15 cellular contexts compared by ENCODE assay signal in the genomic region with DNA sequence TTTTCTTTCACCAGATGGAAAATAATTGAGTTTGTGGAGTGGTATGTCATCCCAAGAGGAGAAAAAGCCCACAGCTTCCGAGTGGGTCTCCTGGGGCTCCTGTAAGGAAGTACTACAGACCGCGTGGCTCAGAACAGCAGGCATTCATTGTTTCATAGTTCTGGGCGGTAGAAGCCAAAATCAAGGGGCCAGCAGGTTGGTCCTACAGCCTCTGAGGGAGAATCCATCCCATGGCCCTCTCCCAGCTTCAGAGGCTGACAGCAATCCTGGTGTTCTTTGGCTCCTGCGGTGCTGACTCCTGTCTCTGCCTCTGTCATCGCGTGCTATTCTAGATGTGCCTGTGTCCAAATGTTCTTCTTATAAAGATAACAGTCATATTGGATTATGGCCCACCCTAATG.
"Had no signal": no experiment of that assay in that cellular context is flagged by ENCODE, and none has a peak within 500 bp of the region (broad histone marks: within the 10 kb centered on the region; RNA-seq: fewer than 3 reads in every experiment).

No MANE protein-coding gene starts in this region.

- H3K9ac ChIP-seq: neural progenitor cell had no signal

- H3K36me3 ChIP-seq: brain microvascular endothelial cell, neural progenitor cell, ovary had no signal

- H2AFZ ChIP-seq: neural progenitor cell had no signal

- H3K27me3 ChIP-seq: brain microvascular endothelial cell, foreskin keratinocyte, neural progenitor cell, ovary had no signal

- H3K27ac Mint-ChIP-seq: dendritic cell treated with granulocyte-macrophage colony-stimulating factor and Interleukin-4, amounts not matched to agents 40 ng/mL and 50 ng/mL, for 4 days; effector memory CD8-positive, alpha-beta T cell; mesothelial cell of epicardium; neural progenitor cell had no signal

- H3K27me3 Mint-ChIP-seq: dendritic cell treated with granulocyte-macrophage colony-stimulating factor and Interleukin-4, amounts not matched to agents 40 ng/mL and 50 ng/mL, for 4 days; effector memory CD8-positive, alpha-beta T cell had no signal

- H3K4me1 Mint-ChIP-seq: mesothelial cell of epicardium had no signal

- H3K27ac ChIP-seq: brain microvascular endothelial cell, foreskin keratinocyte, neural progenitor cell, ovary had no signal

- H3K4me3 ChIP-seq: lung, neural progenitor cell, ovary had no signal

- H3K4me2 ChIP-seq: neural progenitor cell had no signal

- DNase-seq: activated CD4-positive, alpha-beta T cell treated with anti-CD3 and anti-CD28 coated beads, Interleukin-2, amount 50 U/mL, for 1 hour; activated naive CD4-positive, alpha-beta T cell treated with Interleukin-2 at 50 U/mL for 16 hours; anterior cingulate cortex; brain microvascular endothelial cell; effector memory CD8-positive, alpha-beta T cell; foreskin keratinocyte; head of caudate nucleus; ovary; stimulated activated CD4-positive, alpha-beta T cell treated with anti-CD3 and anti-CD28 coated beads, Interleukin-1b, Interleukin-23, amount 100 ng/mL, for 48 hours; T-helper 9 cell had no signal

- H3K9me3 Mint-ChIP-seq: dendritic cell treated with granulocyte-macrophage colony-stimulating factor and Interleukin-4, amounts not matched to agents 40 ng/mL and 50 ng/mL, for 4 days; mesothelial cell of epicardium; neural progenitor cell had no signal

- ATAC-seq: activated CD4-positive, CD25-positive, alpha-beta regulatory T cell treated with anti-CD3 and anti-CD28 coated beads, Interleukin-2, amount 50 U/mL, for 24 hours; effector memory CD8-positive, alpha-beta T cell; foreskin keratinocyte had no signal

- H3K4me3 Mint-ChIP-seq: dendritic cell treated with granulocyte-macrophage colony-stimulating factor and Interleukin-4, amounts not matched to agents 40 ng/mL and 50 ng/mL, for 4 days; effector memory CD8-positive, alpha-beta T cell; mesothelial cell of epicardium; neural progenitor cell had no signal

- H3K36me3 Mint-ChIP-seq: mesothelial cell of epicardium, neural progenitor cell had no signal

- H3K9me3 ChIP-seq: ovary had no signal

- H3K4me1 ChIP-seq: foreskin keratinocyte had no signal
